In genomic region chr17:60330731-60331130, GRCh38 we compare ENCODE assay signal across 18 cellular contexts.
"Had no signal": no experiment of that assay in that cellular context is flagged by ENCODE, and none has a peak within 500 bp of the region (broad histone marks: within the 10 kb centered on the region; RNA-seq: fewer than 3 reads in every experiment).

No MANE protein-coding gene starts in this region.

- ATAC-seq: activated T-cell treated with anti-CD3 and anti-CD28 coated beads, Interleukin-2, amount 50 U/mL, for 72 hours; esophagus mucosa; left lobe of liver had no signal

- H3K27ac ChIP-seq: tibial artery, WERI-Rb-1 had no signal

- H3K9me3 ChIP-seq: tibial artery had no signal

- H3K36me3 ChIP-seq: tibial artery had no signal

- DNase-seq: activated CD4-positive, alpha-beta T cell treated with anti-CD3 and anti-CD28 coated beads, Interleukin-2, amount 50 U/mL, for 4 hours; activated gamma-delta T cell; activated T-cell treated with anti-CD3 and anti-CD28 coated beads, Interleukin-2, amount 50 U/mL, for 72 hours; caudate nucleus; cortex of kidney; foreskin melanocyte; hypothalamus; midbrain; occipital lobe; posterior cingulate gyrus; retina; stimulated activated naive CD4-positive, alpha-beta T cell; T-helper 2 cell; tibial artery; WERI-Rb-1 had no signal

- H3K4me3 ChIP-seq: lung, tibial artery had no signal

- H3K27me3 ChIP-seq: tibial artery had no signal
